27 cellular contexts compared by ENCODE assay signal in genomic region chr11:70695086-70695960, GRCh38.
DNase-seq lines count a peak whose midpoint lies in the region; TF ChIP-seq lines count a peak whose summit lies in the region.
"Had no signal": no experiment of that assay in that cellular context is flagged by ENCODE, and none has a peak within 500 bp of the region (broad histone marks: within the 10 kb centered on the region; RNA-seq: fewer than 3 reads in every experiment).

No MANE protein-coding gene starts in this region.

- no peak overlapping the region for H4K8ac ChIP-seq in neuronal stem cell (ENCODE audit: low read depth, low read length)

- H3K23ac ChIP-seq in neuronal stem cell (ENCODE audit: low read depth, low read length, poor library complexity), result no peak overlapping the region

- H3K4ac ChIP-seq in neuronal stem cell (ENCODE audit: low read length), result no peak overlapping the region

- no peaks in the 10 kb centered on the region for H3K36me3 ChIP-seq in neuronal stem cell (replicated peaks in 1 of 2; ENCODE audit: control insufficient read depth in 2 of 2, insufficient read depth in 2 of 2, low read length in 2 of 2)

- no peak overlapping the region for H3K27ac ChIP-seq in neuronal stem cell (replicated peaks; ENCODE audit: low read length)
- H3K27ac ChIP-seq: C4-2B, PC-9 had no signal

- WGBS in neuronal stem cell (ENCODE audit: extremely low coverage in 2 of 2, insufficient read length in 2 of 2, insufficient replicate concordance in 1 of 2), 2 donors, result no CpG with 5 or more reads among the region's 13 CpGs

- H3K4me2 ChIP-seq in neuronal stem cell (ENCODE audit: insufficient read depth, low read length, poor library complexity, severe bottlenecking), result no peak overlapping the region
- H3K4me2 ChIP-seq: GM23338, PC-9 had no signal

- H2BK5ac ChIP-seq in neuronal stem cell (ENCODE audit: low read length), result no peak overlapping the region

- H3K9ac ChIP-seq in neuronal stem cell (ENCODE audit: low read depth, low read length, poor library complexity), result peak overlapping the region; percentile 50

- H3K14ac ChIP-seq in neuronal stem cell (ENCODE audit: low read length), result no peak overlapping the region

- DNase-seq in AG09309 (ENCODE audit: low read depth), result peak; percentile 7
- peak; percentile 16 for DNase-seq in amniotic epithelial cell (ENCODE audit: low read depth)
- DNase-seq in fibroblast of peridontal ligament (ENCODE audit: extremely low read depth), result peak; percentile 49
- DNase-seq in neuronal stem cell (ENCODE audit: low spot score), result no peak
- DNase-seq in HT-29 (ENCODE audit: low spot score), result no peak
- no peak for DNase-seq in C1 segment of cervical spinal cord (lab: John Stamatoyannopoulos, UW)
- no peak for DNase-seq in stimulated activated CD4-positive, alpha-beta T cell treated with anti-CD3 and anti-CD28 coated beads, Interleukin-4, amount 100 ng/mL, for 1 hour
- no peak for DNase-seq in NOMO-1 treated with DMSO at 0.1 percent for 48 hours (lab: John Stamatoyannopoulos, UW; ENCODE audit: unreplicated experiment)
- DNase-seq: Caco-2; CD8-positive, alpha-beta T cell; DMS79; EL; GDM1; H9; KBM-7; NCI-H1105 treated with DMSO at 0.1 percent for 48 hours; NCI-H146; NCI-H2029; NCI-H446 treated with DMSO at 0.1 percent for 48 hours; NCI-H526; NCI-H82; NK-92 treated with Interleukin-12 subunit alpha and Interleukin-12 subunit beta, amount 100 ng/mL, for 24 hours; PC-9; SHP77 had no signal

- no peak overlapping the region for H2AFZ ChIP-seq in neuronal stem cell (ENCODE audit: low read length)
- H2AFZ ChIP-seq: GM23338, PC-9 had no signal

- no peak overlapping the region for H2BK15ac ChIP-seq in neuronal stem cell (ENCODE audit: low read length)

- H3K4me3 ChIP-seq in AG09309 (ENCODE audit: control insufficient read depth, low read depth, low read length) (no peak overlapping the region), neuronal stem cell (ENCODE audit: low read length in 2 of 2) (no peak overlapping the region)
- H3K4me3 ChIP-seq: GM12878, GM23338, PC-9 had no signal

- no peaks in the 10 kb centered on the region for H3K9me3 ChIP-seq in neuronal stem cell (replicated peaks in 1 of 2; ENCODE audit: control insufficient read depth in 2 of 2, insufficient read depth in 1 of 2, low read depth in 1 of 2, low read length in 2 of 2)
- H3K9me3 ChIP-seq: Caco-2 had no signal

- H4K91ac ChIP-seq in neuronal stem cell (ENCODE audit: low read depth, low read length, poor library complexity), result no peak overlapping the region

- H2BK120ac ChIP-seq in neuronal stem cell (ENCODE audit: low read depth, low read length), result no peak overlapping the region

- H2AK5ac ChIP-seq in neuronal stem cell (ENCODE audit: low read depth, low read length), result no peak overlapping the region

- peaks cover 0 to 3% (median 0%) of the 10 kb centered on the region in 3 experiments for H3K27me3 ChIP-seq in neuronal stem cell (ENCODE audit: control insufficient read depth in 3 of 3, insufficient read depth in 3 of 3, low read depth in 1 of 3, low read length in 3 of 3)

- no peaks in the 10 kb centered on the region for H3K4me1 ChIP-seq in neuronal stem cell (ENCODE audit: control insufficient read depth in 2 of 2, insufficient read depth in 1 of 2, low read depth in 1 of 2, low read length in 2 of 2)
- H3K4me1 ChIP-seq: Caco-2 had no signal

- no peak overlapping the region for H2BK12ac ChIP-seq in neuronal stem cell (ENCODE audit: low read length)

- TF ChIP-seq CTCF in AG09309 (IDR thresholded peaks at IDR 0.05; ENCODE audit: control insufficient read depth, insufficient read depth, low read depth, low read length, missing control alignments), result no peak

- H3K79me1 ChIP-seq in neuronal stem cell (ENCODE audit: low read depth, low read length), result no peaks in the 10 kb centered on the region

- H3K18ac ChIP-seq in neuronal stem cell (ENCODE audit: low read length), result peak overlapping the region; percentile 11

Comparison
In these comparisons a context has a peak if more than half of its experiments do, and no peak if none do; other contexts are left out.
1. DNase-seq: peak in AG09309 (single experiment), amniotic epithelial cell (single experiment) and fibroblast of peridontal ligament (single experiment); none in neuronal stem cell (single experiment), HT-29 (single experiment), C1 segment of cervical spinal cord (0 of 14), stimulated activated CD4-positive, alpha-beta T cell treated with anti-CD3 and anti-CD28 coated beads, Interleukin-4, amount 100 ng/mL, for 1 hour (single experiment) and NOMO-1 treated with DMSO at 0.1 percent for 48 hours (single experiment).